25 cellular contexts compared by ENCODE assay signal in genomic region chr11:107197932-107198331, GRCh38.
"Had no signal": no experiment of that assay in that cellular context is flagged by ENCODE, and none has a peak within 500 bp of the region (broad histone marks: within the 10 kb centered on the region; RNA-seq: fewer than 3 reads in every experiment).

No MANE protein-coding gene starts in this region.

- H3K36me3 ChIP-seq: colonic mucosa, esophagus squamous epithelium, gastrocnemius medialis, heart right ventricle, left lung, lower lobe of right lung had no signal

- H3K4me1 ChIP-seq: colonic mucosa, esophagus squamous epithelium, gastrocnemius medialis, heart right ventricle, left lung, lower lobe of right lung had no signal

- ATAC-seq: effector memory CD8-positive, alpha-beta T cell; esophagus mucosa; gastrocnemius medialis; heart right ventricle; left cardiac atrium; left lung; left ventricle myocardium superior; lower lobe of right lung had no signal

- H3K4me3 ChIP-seq: colonic mucosa, esophagus squamous epithelium, gastrocnemius medialis, heart right ventricle, left lung, lower lobe of right lung had no signal

- H3K27ac ChIP-seq: colonic mucosa, epithelial cell of prostate, esophagus squamous epithelium, gastrocnemius medialis, heart right ventricle, left lung, lower lobe of right lung had no signal

- FAIRE-seq: endometrium, islet of Langerhans, keratinocyte had no signal

- H3K9me3 ChIP-seq: colonic mucosa, gastrocnemius medialis, lower lobe of right lung had no signal

- DNase-seq: colonic mucosa; cortex of kidney; effector CD8-positive, alpha-beta T cell; effector memory CD8-positive, alpha-beta T cell; endodermal cell; erythroblast; esophagus squamous epithelium; foreskin fibroblast; foreskin melanocyte; gastrocnemius medialis; glutamatergic neuron; head of caudate nucleus; heart right ventricle; hippocampal formation; left cardiac atrium; left lung; left ventricle myocardium superior; lower lobe of right lung; mesendoderm; midbrain had no signal

- H3K27me3 ChIP-seq: colonic mucosa, esophagus squamous epithelium, gastrocnemius medialis, heart right ventricle, left lung had no signal
